Comparison of ENCODE assay signal across 9 cellular contexts in the genomic region with DNA sequence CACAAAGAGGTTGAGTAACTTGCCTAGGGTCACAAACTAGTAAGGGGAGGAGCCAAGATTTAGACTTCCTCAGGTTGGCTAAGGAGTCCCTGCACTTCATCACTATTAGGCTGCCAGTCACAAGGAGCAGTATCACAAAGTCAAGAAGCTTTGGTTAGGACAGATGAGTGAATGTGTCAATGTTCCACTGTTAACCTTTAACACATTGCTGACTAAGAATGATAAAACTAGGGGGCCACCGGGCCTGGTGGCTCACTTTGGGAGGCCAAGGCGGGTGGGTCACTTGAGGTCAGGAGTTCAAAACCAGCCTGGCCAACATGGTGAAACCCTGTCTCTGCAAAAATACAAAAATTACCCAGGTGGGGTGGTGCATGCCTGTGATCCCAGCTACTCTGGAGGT. TPM values are rescaled to one million over a fixed set of nuclear protein-coding genes. Genes with fewer than 3 reads are reported as not detected.
DNase-seq lines count a peak whose midpoint lies in the region; ATAC-seq and TF ChIP-seq lines count a peak whose summit lies in the region.
"Had no signal": no experiment of that assay in that cellular context is flagged by ENCODE, and none has a peak within 500 bp of the region (broad histone marks: within the 10 kb centered on the region; RNA-seq: fewer than 3 reads in every experiment).

No MANE protein-coding gene starts in this region.

- WGBS in spleen, 5 donors, result 68 to 80% (median 77%) methylated on average over 2 of the region's 2 CpGs

- intact Hi-C loops in A673 (cut with micrococcal nuclease; ENCODE audit: unreplicated experiment), result no loop called here
- intact Hi-C loops in spleen (cut with DNase I; ENCODE audit: low total_unique reads), result no loop called here

- BruUV-seq in A673 (replicated peaks; lab: Mats Ljungman, UMichigan), result no TSS peak

- H3K36me3 ChIP-seq in A673 (ENCODE audit: insufficient read depth, low read length, poor library complexity, severe bottlenecking) (no peaks in the 10 kb centered on the region), H7 (replicated peaks; ENCODE audit: control insufficient read depth, insufficient read depth, low read length) (no peaks in the 10 kb centered on the region), spleen (peaks cover 0 to 28% (median 0%) of the 10 kb centered on the region in 6 donors)

- H3K4me1 Mint-ChIP-seq in T-cell, result peaks cover 96 to 100% (median 97%) of the 10 kb centered on the region in 3 donors

- DNase-seq in A673 (ENCODE audit: low spot score) (no peak), T-cell (no peak), H7 (no peak), spleen (no peak), superior temporal gyrus (ENCODE audit: extremely low spot score) (no peak), NCI-H2081 (lab: John Stamatoyannopoulos, UW) (no peak)

- no peaks in the 10 kb centered on the region for H3K27me3 Mint-ChIP-seq in T-cell

- peaks cover 16% of the 10 kb centered on the region for H3K9me3 ChIP-seq in A673 (ENCODE audit: low read depth, low read length, poor library complexity, severe bottlenecking)
- H3K9me3 ChIP-seq in spleen, result peaks cover 0 to 19% (median 11%) of the 10 kb centered on the region in 8 donors

- H3K4me1 ChIP-seq in A673 (ENCODE audit: insufficient read depth, low read length, poor library complexity, severe bottlenecking) (peaks cover 20% of the 10 kb centered on the region), spleen (peaks cover 0 to 86% (median 34%) of the 10 kb centered on the region in 6 donors)

- no peak for TF ChIP-seq POLR2A in spleen (IDR thresholded peaks at IDR 0.05)

- H3K36me3 Mint-ChIP-seq in T-cell, result peaks cover 36% of the 10 kb centered on the region

- POLR2A ChIA-PET in A673 (lab: Charles Lee; ENCODE audit: low non-redundant PET), result no interaction called here
- POLR2A ChIA-PET in T-cell (lab: Charles Lee), result interaction anchor here in 1 of 2 donors (0.6 to 0.7 kb wide), 3 partner anchors 10 to 60 kb away, joined by 3 to 6 read pairs (median 3); no protein-coding TSS in a partner anchor

- H3K27me3 ChIP-seq in A673 (replicated peaks; ENCODE audit: insufficient read depth, low read depth, low read length, poor library complexity) (no peaks in the 10 kb centered on the region), H7 (ENCODE audit: control insufficient read depth, insufficient read depth, low read length) (no peaks in the 10 kb centered on the region), spleen (replicated peaks in 1 of 7) (no peaks in the 10 kb centered on the region)

- H3K27ac Mint-ChIP-seq in T-cell, result peak overlapping the region; percentile 72 to 89
- H3K27ac Mint-ChIP-seq: T-helper 1 cell treated with Interleukin-12 subunit alpha and Interleukin-12 subunit beta and Interleukin-4 antibody, amounts not matched to agents 30 μg/mL and 1 μg/mL, for 36 hours had no signal

- H3K4me3 Mint-ChIP-seq in T-cell, result peak overlapping the region in 1 of 3 donors; percentile 50
- H3K4me3 Mint-ChIP-seq: T-helper 1 cell treated with Interleukin-12 subunit alpha and Interleukin-12 subunit beta and Interleukin-4 antibody, amounts not matched to agents 30 μg/mL and 1 μg/mL, for 36 hours had no signal

- CTCF ChIA-PET in A673 (lab: Charles Lee), result no interaction called here
- CTCF ChIA-PET in T-cell (lab: Charles Lee), result interaction anchor here in 1 of 2 donors (0.5 to 1.4 kb wide), 4 partner anchors 13 to 160 kb away, joined by 3 to 4 read pairs (median 3); no protein-coding TSS in a partner anchor

- peaks cover 0 to 8% (median 5%) of the 10 kb centered on the region in 3 donors for H3K9me3 Mint-ChIP-seq in T-cell

- peak; percentile 84 for ATAC-seq in GM18873 (IDR thresholded peaks at IDR 0.05; ENCODE audit: low FRiP score, unreplicated experiment)
- peak; percentile 90 for ATAC-seq in HG02938 (IDR thresholded peaks at IDR 0.05; ENCODE audit: unreplicated experiment)
- no peak for ATAC-seq in T-cell (replicated peaks in 1 of 4)

- H3K27ac ChIP-seq in A673 (ENCODE audit: low read depth, low read length, poor library complexity, severe bottlenecking) (peak overlapping the region; percentile 5), spleen (no peak overlapping the region)

- H3K4me3 ChIP-seq in A673 (ENCODE audit: low read depth, low read length, poor library complexity, severe bottlenecking) (no peak overlapping the region), H7 (ENCODE audit: insufficient read depth, low read depth, low read length) (no peak overlapping the region), spleen (no peak overlapping the region)

- TF ChIP-seq CTCF in A673 (conservative IDR thresholded peaks at IDR 0.05; ENCODE audit: low read depth, low read length) (no peak), spleen (IDR thresholded peaks at IDR 0.05 in 8 of 11, conservative IDR thresholded peaks at IDR 0.05 in 3 of 11) (no peak)

RNA-seq across cellular contexts. Expression of a gene that starts 32.0 kb away (rescaled TPM):
- total RNA-seq in A673 (2021) (210 and 214 TPM in 2 replicates), T-cell (100 to 1,000 TPM; 361 to 469 (median 428) TPM), spleen (100 to 1,000 TPM; 109 to 184 (median 161) TPM)
- 73.7 and 113 TPM in 2 replicates for total RNA-seq in H7 (2014; rRNA removed; shearing (Covaris generic))
- polyA plus RNA-seq in spleen, result 10 to 100 TPM; 51.3 to 92.7 (median 66.3) TPM

Comparison
In these comparisons a context has a peak if more than half of its experiments do, and no peak if none do; other contexts are left out.
1. ATAC-seq: peak in GM18873 (single experiment) and HG02938 (single experiment); none in T-cell (0 of 4).